In genomic region chr16:83328936-83329335, GRCh38 we compare ENCODE assay signal across 15 cellular contexts.
DNase-seq lines count a peak whose midpoint lies in the region; ATAC-seq and TF ChIP-seq lines count a peak whose summit lies in the region.
"Had no signal": no experiment of that assay in that cellular context is flagged by ENCODE, and none has a peak within 500 bp of the region (broad histone marks: within the 10 kb centered on the region; RNA-seq: fewer than 3 reads in every experiment).

No MANE protein-coding gene starts in this region.

- no peak overlapping the region for H3K27ac Mint-ChIP-seq in nephron progenitor cell
- H3K27ac Mint-ChIP-seq: CD4-positive, alpha-beta memory T cell; H9; IgD-negative memory B cell had no signal

- no peak for TF ChIP-seq CTCF in nephron progenitor cell (IDR thresholded peaks at IDR 0.05)

- H3K36me3 Mint-ChIP-seq in nephron progenitor cell (ENCODE audit: low read depth): no peaks in the 10 kb centered on the region
- H3K36me3 Mint-ChIP-seq: CD4-positive, alpha-beta memory T cell; IgD-negative memory B cell had no signal

- H3K4me1 Mint-ChIP-seq in nephron progenitor cell: peaks cover 2% of the 10 kb centered on the region
- H3K4me1 Mint-ChIP-seq: CD4-positive, alpha-beta memory T cell; H9; IgD-negative memory B cell had no signal

- no peaks in the 10 kb centered on the region for H3K9me3 Mint-ChIP-seq in nephron progenitor cell
- H3K9me3 Mint-ChIP-seq: H9, IgD-negative memory B cell had no signal

- H3K27me3 Mint-ChIP-seq in nephron progenitor cell (ENCODE audit: low read depth, poor library complexity): peaks cover 3% of the 10 kb centered on the region

- DNase-seq in EH (ENCODE audit: low read depth) (peak; percentile 54), LHCN-M2 (ENCODE audit: low read depth) (peak; percentile 34), astrocyte of the hippocampus (ENCODE audit: low read depth, low spot score) (peak; percentile 17), inferior parietal cortex (ENCODE audit: extremely low spot score) (no peak), amniotic stem cell (lab: John Stamatoyannopoulos, UW) (no peak), nephron progenitor cell (no peak)
- DNase-seq: BE2C; CD4-positive, alpha-beta memory T cell; DMS153; DMS79 treated with DMSO at 0.1 percent for 48 hours; GOT3; H9; KG1 had no signal

- H3K4me3 Mint-ChIP-seq in nephron progenitor cell: no peak overlapping the region
- H3K4me3 Mint-ChIP-seq: H9, IgD-negative memory B cell had no signal

- ATAC-seq in GM21390 (IDR thresholded peaks at IDR 0.05; ENCODE audit: unreplicated experiment): no peak

Comparison
In these comparisons a context has a peak if more than half of its experiments do, and no peak if none do; other contexts are left out.
1. DNase-seq: peak in EH (single experiment), LHCN-M2 (single experiment) and astrocyte of the hippocampus (single experiment); none in inferior parietal cortex (single experiment), amniotic stem cell (single experiment) and nephron progenitor cell (single experiment).